ENCODE assay signal across 39 cellular contexts in genomic region chr1:115781830-115782229, GRCh38. TPM values are rescaled to one million over a fixed set of nuclear protein-coding genes. Genes with fewer than 3 reads are reported as not detected.
DNase-seq lines count a peak whose midpoint lies in the region; ATAC-seq, FAIRE-seq and TF ChIP-seq lines count a peak whose summit lies in the region.
"Had no signal": no experiment of that assay in that cellular context is flagged by ENCODE, and none has a peak within 500 bp of the region (broad histone marks: within the 10 kb centered on the region; RNA-seq: fewer than 3 reads in every experiment).

No MANE protein-coding gene starts in this region.

- no peaks in the 10 kb centered on the region for H3K27me3 Mint-ChIP-seq in astrocyte (ENCODE audit: low read depth, unreplicated experiment)

- no peak overlapping the region for H2AFZ ChIP-seq in MM.1S (ENCODE audit: low read length)
- H2AFZ ChIP-seq in astrocyte (ENCODE audit: low read depth, low read length) = no peak overlapping the region
- H2AFZ ChIP-seq: parathyroid adenoma had no signal

- TF ChIP-seq RAD21 in A549 (conservative IDR thresholded peaks at IDR 0.05 in 1 of 2, IDR thresholded peaks at IDR 0.05 in 1 of 2) = no peak

- TF ChIP-seq CTCF in A549 (IDR thresholded peaks at IDR 0.05) (no peak), MM.1S (IDR thresholded peaks at IDR 0.05; ENCODE audit: low read length) (no peak), astrocyte (IDR thresholded peaks at IDR 0.05; ENCODE audit: insufficient read depth, low read depth, low read length) (no peak), adrenal gland (IDR thresholded peaks at IDR 0.05) (no peak), foreskin fibroblast (IDR thresholded peaks at IDR 0.05; ENCODE audit: low read depth, low read length) (no peak), GM10248 (IDR thresholded peaks at IDR 0.05; ENCODE audit: control extremely low read depth, extremely low read depth, low read depth, missing control alignments) (no peak)

- H3K36me3 Mint-ChIP-seq in astrocyte (ENCODE audit: low read depth, unreplicated experiment) = no peaks in the 10 kb centered on the region
- H3K36me3 Mint-ChIP-seq: CD8-positive, alpha-beta memory T cell; neural progenitor cell had no signal

- H3K27ac ChIP-seq in A549 (peak overlapping the region; percentile 58 to 60; a peak in 2 of 6 replicates), MM.1S (ENCODE audit: low read length) (peak overlapping the region; percentile 73), astrocyte (ENCODE audit: low read depth, low read length) (no peak overlapping the region), adrenal gland (no peak overlapping the region)
- H3K27ac ChIP-seq: body of pancreas, HL-60, neural progenitor cell, parathyroid adenoma, thyroid gland, uterus had no signal

- H3F3A ChIP-seq in MM.1S (ENCODE audit: insufficient read depth, low read length) = peaks cover 5% of the 10 kb centered on the region; the same call in 1 of the 2 replicates

- H3K9ac ChIP-seq in MM.1S (ENCODE audit: low read length) (no peak overlapping the region), astrocyte (ENCODE audit: low read length) (no peak overlapping the region)
- H3K9ac ChIP-seq: neural progenitor cell, parathyroid adenoma, SK-N-SH had no signal

- no peak for ATAC-seq in A549
- ATAC-seq: body of pancreas, GM12878 had no signal

- no peak overlapping the region for H3K4me2 ChIP-seq in A549
- H3K4me2 ChIP-seq in MM.1S (ENCODE audit: low read depth, low read length) = peak overlapping the region; percentile 18
- no peak overlapping the region for H3K4me2 ChIP-seq in astrocyte (ENCODE audit: low read length)
- H3K4me2 ChIP-seq: neural progenitor cell, SK-N-SH had no signal

- no peaks in the 10 kb centered on the region for H4K20me1 ChIP-seq in MM.1S (ENCODE audit: insufficient read depth, low read length)
- H4K20me1 ChIP-seq in astrocyte (ENCODE audit: insufficient read depth, low read length) = no peaks in the 10 kb centered on the region

- POLR2A ChIA-PET in A549 (lab: Yijun Ruan, JAX) (no interaction called here), GM10248 (lab: Yijun Ruan, JAX) (no interaction called here)

- no peaks in the 10 kb centered on the region for H3K27me3 ChIP-seq in MM.1S (replicated peaks; ENCODE audit: insufficient read depth, low read length)
- peaks cover 2% of the 10 kb centered on the region for H3K27me3 ChIP-seq in astrocyte (ENCODE audit: insufficient read depth, low read length)
- H3K27me3 ChIP-seq in adrenal gland = peaks cover 4% of the 10 kb centered on the region
- H3K27me3 ChIP-seq: body of pancreas, esophagus muscularis mucosa, gastrocnemius medialis, neural progenitor cell, thyroid gland, uterus had no signal

- peak overlapping the region; percentile 92 for H3K27ac Mint-ChIP-seq in astrocyte (ENCODE audit: unreplicated experiment)
- H3K27ac Mint-ChIP-seq: activated CD4-positive, alpha-beta memory T cell treated with anti-CD3 and anti-CD28 coated beads, Interleukin-2, amount 10 ng/mL, durations not matched to agents 7 days and 5 days; activated T-helper 1 cell treated with anti-CD3 and anti-CD28 coated beads, Interleukin-12 subunit alpha, Interleukin-12 subunit beta, Interleukin-2, Interleukin-4 antibody, amounts not matched to agents 30 ng/mL and 10 ng/mL and 1 ng/mL, durations not matched to agents 14 hours and 24 hours and 36 hours; CD8-positive, alpha-beta memory T cell; dendritic cell treated with granulocyte-macrophage colony-stimulating factor and Interleukin-4, amounts not matched to agents 40 ng/mL and 50 ng/mL, for 4 days; neural progenitor cell had no signal

- no peaks in the 10 kb centered on the region for H3K9me3 Mint-ChIP-seq in astrocyte (ENCODE audit: unreplicated experiment)
- H3K9me3 Mint-ChIP-seq: activated CD4-positive, alpha-beta memory T cell treated with anti-CD3 and anti-CD28 coated beads, Interleukin-2, amount 10 ng/mL, durations not matched to agents 7 days and 5 days; activated T-helper 1 cell treated with anti-CD3 and anti-CD28 coated beads, Interleukin-12 subunit alpha, Interleukin-12 subunit beta, Interleukin-2, Interleukin-4 antibody, amounts not matched to agents 30 ng/mL and 10 ng/mL and 1 ng/mL, durations not matched to agents 14 hours and 24 hours and 36 hours; dendritic cell treated with granulocyte-macrophage colony-stimulating factor and Interleukin-4, amounts not matched to agents 40 ng/mL and 50 ng/mL, for 4 days had no signal

- no peak for TF ChIP-seq EP300 in A549 (IDR thresholded peaks at IDR 0.05)

- no peak overlapping the region for H3K4me3 ChIP-seq in A549
- H3K4me3 ChIP-seq in MM.1S (ENCODE audit: low read length) = no peak overlapping the region
- H3K4me3 ChIP-seq in astrocyte (ENCODE audit: insufficient read depth, low read depth, low read length) = no peak overlapping the region
- no peak overlapping the region for H3K4me3 ChIP-seq in adrenal gland
- H3K4me3 ChIP-seq in foreskin fibroblast (ENCODE audit: low read depth in 1 of 2, low read length in 2 of 2) = no peak overlapping the region
- H3K4me3 ChIP-seq: body of pancreas, esophagus muscularis mucosa, gastrocnemius medialis, GM12878, HAP-1, neural progenitor cell, stomach, thyroid gland, uterus had no signal

- H3K4me1 Mint-ChIP-seq in astrocyte (ENCODE audit: low read depth, unreplicated experiment) = peaks cover 33% of the 10 kb centered on the region
- H3K4me1 Mint-ChIP-seq: activated CD4-positive, alpha-beta memory T cell treated with anti-CD3 and anti-CD28 coated beads, Interleukin-2, amount 10 ng/mL, durations not matched to agents 7 days and 5 days; CD8-positive, alpha-beta memory T cell had no signal

- CTCF ChIA-PET in A549 (lab: Yijun Ruan, JAX) = interaction anchor here (1.0 to 2.7 kb wide), 5 partner anchors 10 to 718 kb away, joined by 3 to 11 read pairs (median 4); no protein-coding TSS in a partner anchor
- CTCF ChIA-PET in GM10248 (lab: Yijun Ruan, JAX) = interaction anchor here (0.6 to 3.5 kb wide), 7 partner anchors 10 to 237 kb away, joined by 3 to 16 read pairs (median 4); no protein-coding TSS in a partner anchor

- H3K4me3 Mint-ChIP-seq in astrocyte (ENCODE audit: unreplicated experiment) = no peak overlapping the region
- H3K4me3 Mint-ChIP-seq: activated CD4-positive, alpha-beta memory T cell treated with anti-CD3 and anti-CD28 coated beads, Interleukin-2, amount 10 ng/mL, durations not matched to agents 7 days and 5 days; activated T-helper 1 cell treated with anti-CD3 and anti-CD28 coated beads, Interleukin-12 subunit alpha, Interleukin-12 subunit beta, Interleukin-2, Interleukin-4 antibody, amounts not matched to agents 30 ng/mL and 10 ng/mL and 1 ng/mL, durations not matched to agents 14 hours and 24 hours and 36 hours; CD8-positive, alpha-beta memory T cell; dendritic cell treated with granulocyte-macrophage colony-stimulating factor and Interleukin-4, amounts not matched to agents 40 ng/mL and 50 ng/mL, for 4 days; endodermal cell; neural progenitor cell had no signal

- no peaks in the 10 kb centered on the region for H3K9me3 ChIP-seq in A549
- H3K9me3 ChIP-seq in MM.1S (replicated peaks; ENCODE audit: insufficient read depth, low read length) = no peaks in the 10 kb centered on the region
- H3K9me3 ChIP-seq in astrocyte (ENCODE audit: insufficient read depth, low read depth, low read length) = no peaks in the 10 kb centered on the region
- no peaks in the 10 kb centered on the region for H3K9me3 ChIP-seq in adrenal gland (replicated peaks in 1 of 3)
- H3K9me3 ChIP-seq: body of pancreas, gastrocnemius medialis, HAP-1, SK-N-SH, stomach, thyroid gland, uterus had no signal

- intact Hi-C loops in adrenal gland (cut with DNase I) = no loop called here

- FAIRE-seq in A549 (lab: Jason Lieb, UNC) (no peak), astrocyte (lab: Jason Lieb, UNC) (no peak)
- FAIRE-seq: GM12878 had no signal

- H3K79me2 ChIP-seq in MM.1S (ENCODE audit: low read length) = no peaks in the 10 kb centered on the region
- no peaks in the 10 kb centered on the region for H3K79me2 ChIP-seq in astrocyte (ENCODE audit: insufficient read depth, low read length)
- H3K79me2 ChIP-seq: parathyroid adenoma had no signal

- H3K4me1 ChIP-seq in A549 = peaks cover 17% of the 10 kb centered on the region; the same call in 2 of the 3 replicates
- H3K4me1 ChIP-seq in MM.1S (ENCODE audit: low read length) = peaks cover 21% of the 10 kb centered on the region
- peaks cover 7% of the 10 kb centered on the region for H3K4me1 ChIP-seq in astrocyte (ENCODE audit: insufficient read depth, low read length)
- H3K4me1 ChIP-seq in adrenal gland (replicated peaks in 1 of 2) = no peaks in the 10 kb centered on the region
- H3K4me1 ChIP-seq: body of pancreas, HAP-1, parathyroid adenoma, thyroid gland, uterus had no signal

- no peaks in the 10 kb centered on the region for H3K9me2 ChIP-seq in MM.1S (replicated peaks; ENCODE audit: insufficient read depth, low read length)
- H3K9me2 ChIP-seq: SK-N-SH had no signal

- TF ChIP-seq POLR2A in A549 (IDR thresholded peaks at IDR 0.05; ENCODE audit: low read length) = no peak
- TF ChIP-seq POLR2A in adrenal gland (IDR thresholded peaks at IDR 0.05) = no peak

- DNase-seq in A549 (ENCODE audit: low read depth in 1 of 2, low spot score in 1 of 2) (no peak), MM.1S (no peak), astrocyte (ENCODE audit: low read depth) (no peak), myocyte (ENCODE audit: low read depth) (peak; percentile 66), adrenal gland (no peak), hepatic stellate cell (ENCODE audit: low spot score) (no peak), foreskin fibroblast (no peak), GM10248 (ENCODE audit: extremely low spot score) (no peak)
- DNase-seq: activated CD4-positive, alpha-beta memory T cell treated with anti-CD3 and anti-CD28 coated beads, Interleukin-2, amount 10 ng/mL, durations not matched to agents 7 days and 5 days; activated CD8-positive, alpha-beta memory T cell treated with anti-CD3 and anti-CD28 coated beads, Interleukin-2, amount 50 U/mL, for 4 hours; activated naive CD4-positive, alpha-beta T cell treated with Interleukin-2 at 50 U/mL for 16 hours; body of pancreas; CD8-positive, alpha-beta memory T cell; DMS 273 treated with DMSO at 0.1 percent for 48 hours; endodermal cell; gastrocnemius medialis; hippocampal formation; KBM-7; left cardiac atrium; NCI-H1417 treated with DMSO at 0.1 percent for 48 hours; NCI-H446; NCI-H82; SK-N-SH; stimulated activated CD4-positive, alpha-beta T cell treated with anti-CD3 and anti-CD28 coated beads, Interleukin-12 subunit alpha, Interleukin-12 subunit beta, amount 100 ng/mL, for 4 hours; stimulated activated CD4-positive, alpha-beta T cell treated with anti-CD3 and anti-CD28 coated beads, Interleukin-2, amount 100 ng/mL, for 48 hours; stomach; thyroid gland; uterus had no signal

- WGBS in A549 (ENCODE audit: missing lambda C conversion rate) = 78% methylated on average over 4 of the region's 4 CpGs
- 82 to 89% (median 86%) methylated on average over 4 of the region's 4 CpGs for WGBS in adrenal gland, 4 donors

- H3K36me3 ChIP-seq in MM.1S (replicated peaks; ENCODE audit: insufficient read depth, low read length) = no peaks in the 10 kb centered on the region
- no peaks in the 10 kb centered on the region for H3K36me3 ChIP-seq in astrocyte (ENCODE audit: insufficient read depth, low read length)
- H3K36me3 ChIP-seq in adrenal gland (replicated peaks in 1 of 2) = no peaks in the 10 kb centered on the region
- H3K36me3 ChIP-seq: esophagus muscularis mucosa, gastrocnemius medialis, HAP-1, neural progenitor cell, stomach, thyroid gland, uterus had no signal

RNA-seq across cellular contexts. Expression of gene CASQ2, which starts 13.3 kb away (rescaled TPM):
- polyA plus RNA-seq in A549 (2011; rRNA removed) = not detected in 2 replicates
- not detected in 2 replicates for polyA plus RNA-seq in A549 (2012; cell fraction: cytosol; rRNA removed)
- polyA plus RNA-seq in A549 (2012; cell fraction: nucleus; rRNA removed) = not detected in 2 replicates
- not detected in 3 replicates for polyA plus RNA-seq in A549 (2017; fragmentation: RNase III; extraction: RNeasy Plus Mini Kit Qiagen cat#74134 plus additional on column Dnase treatment)
- polyA minus RNA-seq in A549 (2011; rRNA and poly(A)+ RNA removed) = not detected in 2 replicates
- 0.11 TPM in 1 of 2 replicates, not detected in the other for total RNA-seq in astrocyte
- 247 and 330 TPM in 2 replicates for total RNA-seq in myocyte
- 142 TPM for polyA plus RNA-seq in myocyte (2012)
- total RNA-seq in adrenal gland = under 1 TPM in 6 of 8 donors, not detected in 2; 0.14 to 0.48 (median 0.24) TPM
- polyA plus RNA-seq in adrenal gland = 1 to 10 TPM; 1.3 to 4.1 (median 1.6) TPM
- total RNA-seq: activated CD4-positive, alpha-beta memory T cell treated with anti-CD3 and anti-CD28 coated beads, Interleukin-2, amount 10 ng/mL, durations not matched to agents 7 days and 5 days; activated T-helper 1 cell treated with anti-CD3 and anti-CD28 coated beads, Interleukin-12 subunit alpha, Interleukin-12 subunit beta, Interleukin-2, Interleukin-4 antibody, amounts not matched to agents 30 ng/mL and 10 ng/mL and 1 ng/mL, durations not matched to agents 14 hours and 24 hours and 36 hours; CD8-positive, alpha-beta memory T cell; endodermal cell; GM12878; OCI-LY7; T-helper 1 cell treated with Interleukin-12 subunit alpha and Interleukin-12 subunit beta and Interleukin-4 antibody, amounts not matched to agents 30 ng/mL and 1 ng/mL, for 36 hours had no signal
- polyA plus RNA-seq: CD8-positive, alpha-beta memory T cell; GM12878; SK-N-SH had no signal

RNA-seq across cellular contexts. Expression of gene NHLH2, which starts 59.1 kb away (rescaled TPM):
- not detected in 2 replicates for polyA plus RNA-seq in A549 (2011; rRNA removed)
- not detected in 2 replicates for polyA plus RNA-seq in A549 (2012; cell fraction: cytosol; rRNA removed)
- polyA plus RNA-seq in A549 (2012; cell fraction: nucleus; rRNA removed) = not detected in 2 replicates
- not detected in 3 replicates for polyA plus RNA-seq in A549 (2017; fragmentation: RNase III; extraction: RNeasy Plus Mini Kit Qiagen cat#74134 plus additional on column Dnase treatment)
- not detected in 2 replicates for polyA minus RNA-seq in A549 (2011; rRNA and poly(A)+ RNA removed)
- 0.18 TPM in 1 of 2 replicates, not detected in the other for total RNA-seq in astrocyte
- total RNA-seq in myocyte = 1.3 and 2.5 TPM in 2 replicates
- polyA plus RNA-seq in myocyte (2012) = 0.37 TPM
- not detected for total RNA-seq in adrenal gland
- polyA plus RNA-seq in adrenal gland = not detected
- total RNA-seq: A673; activated CD4-positive, alpha-beta memory T cell treated with anti-CD3 and anti-CD28 coated beads, Interleukin-2, amount 10 ng/mL, durations not matched to agents 7 days and 5 days; activated T-helper 1 cell treated with anti-CD3 and anti-CD28 coated beads, Interleukin-12 subunit alpha, Interleukin-12 subunit beta, Interleukin-2, Interleukin-4 antibody, amounts not matched to agents 30 ng/mL and 10 ng/mL and 1 ng/mL, durations not matched to agents 14 hours and 24 hours and 36 hours; body of pancreas; CD8-positive, alpha-beta memory T cell; esophagus muscularis mucosa; gastrocnemius medialis; GM12878; left cardiac atrium; OCI-LY7; stomach; T-helper 1 cell treated with Interleukin-12 subunit alpha and Interleukin-12 subunit beta and Interleukin-4 antibody, amounts not matched to agents 30 ng/mL and 1 ng/mL, for 36 hours; thyroid gland; uterus had no signal
- polyA plus RNA-seq: CD8-positive, alpha-beta memory T cell; SK-N-SH had no signal

Comparison
In these comparisons a context has a peak if more than half of its experiments do, and no peak if none do; other contexts are left out.
1. H3K27ac ChIP-seq: peak in A549 (2 of 2) and MM.1S (single experiment); none in astrocyte (single experiment) and adrenal gland (0 of 5).
2. RNA of gene CASQ2, which starts 13.3 kb away (total RNA-seq): 247 to 330 TPM in myocyte; 0.14 to 0.48 TPM in adrenal gland and 0.11 TPM in astrocyte; every median in the first group is over 100 times any median in the second.